ENCODE assay signal across 1 cellular context in the genomic region with DNA sequence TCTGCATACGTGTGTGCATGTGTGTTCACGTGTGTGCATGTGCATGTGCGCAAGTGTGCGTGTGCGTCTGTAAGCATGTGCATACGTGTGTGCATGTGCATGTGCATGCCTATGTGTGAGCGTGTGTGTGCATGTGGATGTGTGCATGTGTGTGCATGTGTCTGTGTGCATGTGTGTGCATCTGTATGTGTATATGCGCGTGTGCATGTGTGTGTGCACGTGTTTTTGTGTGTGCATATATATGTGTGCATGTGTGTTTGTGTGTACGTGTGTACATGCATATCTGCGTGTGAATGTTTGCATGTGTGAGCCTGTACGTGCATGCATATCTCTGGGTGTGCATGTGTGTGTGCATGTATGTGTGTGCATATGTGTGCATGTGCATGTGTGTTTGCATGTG.
TF ChIP-seq lines count a peak whose summit lies in the region.

No MANE protein-coding gene starts in this region.

TF ChIP-seq in GM12878, 131 proteins besides CTCF, POLR2A, EP300 and RAD21 (continued from another document):
- TF ChIP-seq, protein P1, sequence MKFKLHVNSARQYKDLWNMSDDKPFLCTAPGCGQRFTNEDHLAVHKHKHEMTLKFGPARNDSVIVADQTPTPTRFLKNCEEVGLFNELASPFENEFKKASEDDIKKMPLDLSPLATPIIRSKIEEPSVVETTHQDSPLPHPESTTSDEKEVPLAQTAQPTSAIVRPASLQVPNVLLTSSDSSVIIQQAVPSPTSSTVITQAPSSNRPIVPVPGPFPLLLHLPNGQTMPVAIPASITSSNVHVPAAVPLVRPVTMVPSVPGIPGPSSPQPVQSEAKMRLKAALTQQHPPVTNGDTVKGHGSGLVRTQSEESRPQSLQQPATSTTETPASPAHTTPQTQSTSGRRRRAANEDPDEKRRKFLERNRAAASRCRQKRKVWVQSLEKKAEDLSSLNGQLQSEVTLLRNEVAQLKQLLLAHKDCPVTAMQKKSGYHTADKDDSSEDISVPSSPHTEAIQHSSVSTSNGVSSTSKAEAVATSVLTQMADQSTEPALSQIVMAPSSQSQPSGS (IDR thresholded peaks at IDR 0.05; ENCODE audit: low read length), result no peak
- peak; percentile 87 for TF ChIP-seq BCL3 (IDR thresholded peaks at IDR 0.05; ENCODE audit: borderline replicate concordance, insufficient read depth, low read depth, low read length, poor library complexity, severe bottlenecking)
